ENCODE assay signal across 1 cellular context in the genomic region with DNA sequence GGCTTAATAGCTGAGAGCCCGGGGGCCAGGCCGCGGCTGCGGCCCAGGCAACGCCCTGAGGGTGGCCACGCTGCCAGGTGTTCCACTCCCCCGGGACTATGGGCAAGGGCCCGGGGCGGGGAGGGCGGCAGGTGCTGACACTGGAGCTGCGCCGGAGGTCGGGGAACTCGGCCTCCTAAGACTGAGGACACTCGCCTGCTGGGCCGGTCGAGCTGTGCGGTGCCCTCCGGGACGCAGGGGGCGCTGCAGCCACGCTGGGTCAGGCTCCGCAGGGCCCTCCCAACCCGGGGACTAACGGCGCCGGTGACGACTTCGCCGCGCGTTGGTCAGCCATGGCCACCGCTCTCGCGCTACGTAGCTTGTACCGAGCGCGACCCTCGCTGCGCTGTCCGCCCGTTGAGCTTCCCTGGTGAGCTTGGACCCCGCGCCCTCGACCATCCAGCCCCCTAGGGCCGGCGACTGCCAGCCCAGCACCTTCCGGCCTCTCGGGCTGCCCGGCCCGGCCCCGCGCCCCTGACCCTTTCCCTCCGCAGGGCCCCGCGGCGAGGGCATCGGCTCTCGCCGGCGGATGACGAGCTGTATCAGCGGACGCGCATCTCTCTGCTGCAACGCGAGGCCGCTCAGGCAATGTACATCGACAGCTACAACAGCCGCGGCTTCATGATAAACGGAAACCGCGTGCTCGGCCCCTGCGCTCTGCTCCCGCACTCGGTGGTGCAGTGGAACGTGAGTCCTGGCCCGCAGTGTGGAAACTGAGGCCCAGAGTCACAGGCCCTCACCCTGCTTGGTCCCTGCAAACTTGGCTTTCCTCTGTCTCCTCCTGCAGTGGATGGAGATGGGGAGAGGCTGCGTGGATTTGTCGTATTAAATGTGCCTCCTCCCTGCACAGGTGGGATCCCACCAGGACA.
A peak's percentile ranks its signal among the peaks of the same experiment; 100 is the strongest.
TF ChIP-seq lines count a peak whose summit lies in the region.

Gene NDUFAF3, plus strand, starts transcription at position 309 of the 908 bp plus-strand sequence. Its CDS starts 24 bp downstream, at position 333.

TF ChIP-seq in HEK293, 187 proteins besides CTCF, POLR2A, EP300 and RAD21 (continued from another document and continues in another):
- TF ChIP-seq, protein P1, sequence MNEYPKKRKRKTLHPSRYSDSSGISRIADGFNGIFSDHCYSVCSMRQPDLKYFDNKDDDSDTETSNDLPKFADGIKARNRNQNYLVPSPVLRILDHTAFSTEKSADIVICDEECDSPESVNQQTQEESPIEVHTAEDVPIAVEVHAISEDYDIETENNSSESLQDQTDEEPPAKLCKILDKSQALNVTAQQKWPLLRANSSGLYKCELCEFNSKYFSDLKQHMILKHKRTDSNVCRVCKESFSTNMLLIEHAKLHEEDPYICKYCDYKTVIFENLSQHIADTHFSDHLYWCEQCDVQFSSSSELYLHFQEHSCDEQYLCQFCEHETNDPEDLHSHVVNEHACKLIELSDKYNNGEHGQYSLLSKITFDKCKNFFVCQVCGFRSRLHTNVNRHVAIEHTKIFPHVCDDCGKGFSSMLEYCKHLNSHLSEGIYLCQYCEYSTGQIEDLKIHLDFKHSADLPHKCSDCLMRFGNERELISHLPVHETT (tag by site-specific recombination; IDR thresholded peaks at IDR 0.05): peak; percentile 87
- TF ChIP-seq, protein P2, sequence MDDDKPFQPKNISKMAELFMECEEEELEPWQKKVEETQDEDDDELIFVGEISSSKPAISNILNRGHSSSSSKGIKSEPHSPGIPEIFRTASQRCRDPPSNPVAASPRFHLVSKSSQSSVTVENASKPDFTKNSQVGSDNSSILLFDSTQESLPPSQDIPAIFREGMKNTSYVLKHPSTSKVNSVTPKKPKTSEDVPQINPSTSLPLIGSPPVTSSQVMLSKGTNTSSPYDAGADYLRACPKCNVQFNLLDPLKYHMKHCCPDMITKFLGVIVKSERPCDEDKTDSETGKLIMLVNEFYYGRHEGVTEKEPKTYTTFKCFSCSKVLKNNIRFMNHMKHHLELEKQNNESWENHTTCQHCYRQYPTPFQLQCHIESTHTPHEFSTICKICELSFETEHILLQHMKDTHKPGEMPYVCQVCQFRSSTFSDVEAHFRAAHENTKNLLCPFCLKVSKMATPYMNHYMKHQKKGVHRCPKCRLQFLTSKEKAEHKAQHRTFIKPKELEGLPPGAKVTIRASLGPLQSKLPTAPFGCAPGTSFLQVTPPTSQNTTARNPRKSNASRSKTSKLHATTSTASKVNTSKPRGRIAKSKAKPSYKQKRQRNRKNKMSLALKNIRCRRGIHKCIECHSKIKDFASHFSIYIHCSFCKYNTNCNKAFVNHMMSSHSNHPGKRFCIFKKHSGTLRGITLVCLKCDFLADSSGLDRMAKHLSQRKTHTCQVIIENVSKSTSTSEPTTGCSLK (tag by site-specific recombination; IDR thresholded peaks at IDR 0.05): no peak
- TF ChIP-seq, protein P3, sequence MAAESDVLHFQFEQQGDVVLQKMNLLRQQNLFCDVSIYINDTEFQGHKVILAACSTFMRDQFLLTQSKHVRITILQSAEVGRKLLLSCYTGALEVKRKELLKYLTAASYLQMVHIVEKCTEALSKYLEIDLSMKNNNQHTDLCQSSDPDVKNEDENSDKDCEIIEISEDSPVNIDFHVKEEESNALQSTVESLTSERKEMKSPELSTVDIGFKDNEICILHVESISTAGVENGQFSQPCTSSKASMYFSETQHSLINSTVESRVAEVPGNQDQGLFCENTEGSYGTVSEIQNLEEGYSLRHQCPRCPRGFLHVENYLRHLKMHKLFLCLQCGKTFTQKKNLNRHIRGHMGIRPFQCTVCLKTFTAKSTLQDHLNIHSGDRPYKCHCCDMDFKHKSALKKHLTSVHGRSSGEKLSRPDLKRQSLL (tag by site-specific recombination; IDR thresholded peaks at IDR 0.05): 0 out of 2 replicates have a peak, but pooled peaks have one; percentile 65
- TF ChIP-seq GLI4 (tag by site-specific recombination; IDR thresholded peaks at IDR 0.05) (no peak), PRDM1 (tag by site-specific recombination; IDR thresholded peaks at IDR 0.05) (no peak), TSHZ1 (tag by site-specific recombination; IDR thresholded peaks at IDR 0.05; ENCODE audit: borderline replicate concordance) (0 out of 2 replicates have a peak, but pooled peaks have one; percentile 23), ZNF654 (tag by site-specific recombination; IDR thresholded peaks at IDR 0.05; ENCODE audit: low read depth) (no peak), ZNF157 (tag by site-specific recombination; IDR thresholded peaks at IDR 0.05) (no peak), ZNF501 (tag by site-specific recombination; IDR thresholded peaks at IDR 0.05) (peak; percentile 87), ZNF223 (tag by site-specific recombination; IDR thresholded peaks at IDR 0.05) (0 out of 2 replicates have a peak, but pooled peaks have one; percentile 10), ZNF549 (tag by site-specific recombination; IDR thresholded peaks at IDR 0.05) (no peak), YY1 (tag by site-specific recombination; IDR thresholded peaks at IDR 0.05) (peak; percentile 88), OSR2 (tag by site-specific recombination; IDR thresholded peaks at IDR 0.05) (no peak), ZNF169 (tag by site-specific recombination; IDR thresholded peaks at IDR 0.05) (no peak; the same call in 1 of the 2 replicates), ZNF571 (tag by site-specific recombination; IDR thresholded peaks at IDR 0.05) (no peak), ZFP69B (tag by site-specific recombination; IDR thresholded peaks at IDR 0.05) (no peak; the same call in none of the 2 replicates), RBAK (tag by site-specific recombination; IDR thresholded peaks at IDR 0.05) (no peak), ZNF777 (tag by site-specific recombination; IDR thresholded peaks at IDR 0.05; ENCODE audit: borderline replicate concordance) (no peak), PRDM6 (tag by site-specific recombination; IDR thresholded peaks at IDR 0.05) (no peak), REST (tag by site-specific recombination; IDR thresholded peaks at IDR 0.05) (peak; percentile 38; the same call in 1 of the 2 replicates), ZNF660 (tag by site-specific recombination; IDR thresholded peaks at IDR 0.05) (peak; percentile 87), SP7 (tag by site-specific recombination; IDR thresholded peaks at IDR 0.05) (peak; percentile 80), ZNF350 (tag by site-specific recombination; IDR thresholded peaks at IDR 0.05) (no peak), ZNF626 (tag by site-specific recombination; IDR thresholded peaks at IDR 0.05) (no peak)
- TF ChIP-seq, protein P4, sequence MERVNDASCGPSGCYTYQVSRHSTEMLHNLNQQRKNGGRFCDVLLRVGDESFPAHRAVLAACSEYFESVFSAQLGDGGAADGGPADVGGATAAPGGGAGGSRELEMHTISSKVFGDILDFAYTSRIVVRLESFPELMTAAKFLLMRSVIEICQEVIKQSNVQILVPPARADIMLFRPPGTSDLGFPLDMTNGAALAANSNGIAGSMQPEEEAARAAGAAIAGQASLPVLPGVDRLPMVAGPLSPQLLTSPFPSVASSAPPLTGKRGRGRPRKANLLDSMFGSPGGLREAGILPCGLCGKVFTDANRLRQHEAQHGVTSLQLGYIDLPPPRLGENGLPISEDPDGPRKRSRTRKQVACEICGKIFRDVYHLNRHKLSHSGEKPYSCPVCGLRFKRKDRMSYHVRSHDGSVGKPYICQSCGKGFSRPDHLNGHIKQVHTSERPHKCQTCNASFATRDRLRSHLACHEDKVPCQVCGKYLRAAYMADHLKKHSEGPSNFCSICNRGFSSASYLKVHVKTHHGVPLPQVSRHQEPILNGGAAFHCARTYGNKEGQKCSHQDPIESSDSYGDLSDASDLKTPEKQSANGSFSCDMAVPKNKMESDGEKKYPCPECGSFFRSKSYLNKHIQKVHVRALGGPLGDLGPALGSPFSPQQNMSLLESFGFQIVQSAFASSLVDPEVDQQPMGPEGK (tag by site-specific recombination; IDR thresholded peaks at IDR 0.05): peak; percentile 93
- TF ChIP-seq, protein P5, sequence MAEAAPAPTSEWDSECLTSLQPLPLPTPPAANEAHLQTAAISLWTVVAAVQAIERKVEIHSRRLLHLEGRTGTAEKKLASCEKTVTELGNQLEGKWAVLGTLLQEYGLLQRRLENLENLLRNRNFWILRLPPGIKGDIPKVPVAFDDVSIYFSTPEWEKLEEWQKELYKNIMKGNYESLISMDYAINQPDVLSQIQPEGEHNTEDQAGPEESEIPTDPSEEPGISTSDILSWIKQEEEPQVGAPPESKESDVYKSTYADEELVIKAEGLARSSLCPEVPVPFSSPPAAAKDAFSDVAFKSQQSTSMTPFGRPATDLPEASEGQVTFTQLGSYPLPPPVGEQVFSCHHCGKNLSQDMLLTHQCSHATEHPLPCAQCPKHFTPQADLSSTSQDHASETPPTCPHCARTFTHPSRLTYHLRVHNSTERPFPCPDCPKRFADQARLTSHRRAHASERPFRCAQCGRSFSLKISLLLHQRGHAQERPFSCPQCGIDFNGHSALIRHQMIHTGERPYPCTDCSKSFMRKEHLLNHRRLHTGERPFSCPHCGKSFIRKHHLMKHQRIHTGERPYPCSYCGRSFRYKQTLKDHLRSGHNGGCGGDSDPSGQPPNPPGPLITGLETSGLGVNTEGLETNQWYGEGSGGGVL (tag by site-specific recombination; IDR thresholded peaks at IDR 0.05): peak; percentile 71
